In the genomic region with DNA sequence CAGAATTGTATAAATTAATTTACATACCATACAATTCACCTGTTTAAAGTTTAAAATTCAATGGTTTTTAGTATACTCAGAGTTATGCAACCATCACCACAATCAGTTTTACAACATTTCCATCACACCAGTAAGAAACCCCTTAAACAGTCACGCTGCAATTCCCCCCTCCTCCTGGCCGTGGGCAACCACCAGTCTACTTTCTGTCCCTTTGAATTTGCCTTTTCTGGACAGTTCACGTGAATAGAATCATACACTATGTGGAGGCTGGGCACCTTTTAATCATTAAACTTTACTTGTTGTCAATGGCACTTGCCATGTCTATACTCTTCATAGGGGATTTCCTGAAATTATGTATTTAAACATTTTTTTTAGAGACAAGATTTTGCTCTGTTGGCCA, we compare ENCODE assay signal across 1 cellular context.
TF ChIP-seq lines count a peak whose summit lies in the region.

No MANE protein-coding gene starts in this region.

TF ChIP-seq in H1, 55 proteins besides CTCF, POLR2A, EP300 and RAD21 (continued from another document):
- TF ChIP-seq ZNF274 (IDR thresholded peaks at IDR 0.05; ENCODE audit: borderline replicate concordance, extremely low read depth, low read length) = no peak
